ENCODE assay signal across 27 cellular contexts in genomic region chr5:14698495-14698894, GRCh38. TPM values are rescaled to one million over a fixed set of nuclear protein-coding genes. Genes with fewer than 3 reads are reported as not detected.
DNase-seq lines count a peak whose midpoint lies in the region; ATAC-seq and TF ChIP-seq lines count a peak whose summit lies in the region.
"Had no signal": no experiment of that assay in that cellular context is flagged by ENCODE, and none has a peak within 500 bp of the region (broad histone marks: within the 10 kb centered on the region; RNA-seq: fewer than 3 reads in every experiment).

No MANE protein-coding gene starts in this region.

- no peak overlapping the region for H2BK120ac ChIP-seq in neuronal stem cell (ENCODE audit: low read depth, low read length)

- H3K9ac ChIP-seq in neuronal stem cell (ENCODE audit: low read depth, low read length, poor library complexity): no peak overlapping the region

- no peak overlapping the region for H3K4me3 ChIP-seq in CD8-positive, alpha-beta T cell (ENCODE audit: low read depth, low read length)
- H3K4me3 ChIP-seq in neuronal stem cell (ENCODE audit: low read length in 2 of 2): no peak overlapping the region
- no peak overlapping the region for H3K4me3 ChIP-seq in gastrocnemius medialis
- H3K4me3 ChIP-seq: colonic mucosa, ovary, SJSA1, skin epidermis, suprapubic skin had no signal

- ATAC-seq in activated T-cell treated with anti-CD3 and anti-CD28 coated beads, Interleukin-2, amount 50 U/mL, for 72 hours (replicated peaks in 1 of 2): peak in 1 of 2 donors; percentile 14
- no peak for ATAC-seq in CD8-positive, alpha-beta T cell
- no peak for ATAC-seq in activated T-helper 17 cell treated with anti-CD3 and anti-CD28 coated beads, Interleukin-2, amount 50 U/mL, for 72 hours (replicated peaks)
- ATAC-seq in stimulated activated effector memory CD8-positive, alpha-beta T cell treated with anti-CD3 and anti-CD28 coated beads, Interleukin-12 subunit alpha, Interleukin-12 subunit beta, amount 100 ng/mL, for 72 hours: no peak
- ATAC-seq in gastrocnemius medialis: no peak
- ATAC-seq: left colon had no signal

- H3K14ac ChIP-seq in neuronal stem cell (ENCODE audit: low read length): no peak overlapping the region

- peak overlapping the region; percentile 37 for H3K27ac Mint-ChIP-seq in activated T-cell treated with anti-CD3 and anti-CD28 coated beads, Interleukin-2, amount 50 U/mL, for 72 hours
- peak overlapping the region; percentile 60 for H3K27ac Mint-ChIP-seq in CD8-positive, alpha-beta T cell
- H3K27ac Mint-ChIP-seq in activated T-helper 17 cell treated with anti-CD3 and anti-CD28 coated beads, Interleukin-2, amount 50 U/mL, for 72 hours: peak overlapping the region; percentile 83
- peak overlapping the region; percentile 77 for H3K27ac Mint-ChIP-seq in stimulated activated effector memory CD8-positive, alpha-beta T cell treated with anti-CD3 and anti-CD28 coated beads, Interleukin-12 subunit alpha, Interleukin-12 subunit beta, amount 100 ng/mL, for 72 hours
- H3K27ac Mint-ChIP-seq: memory B cell had no signal

- intact Hi-C loops in CD8-positive, alpha-beta T cell (cut with DNase I, micrococcal nuclease): no loop called here
- intact Hi-C loops in gastrocnemius medialis (cut with DNase I; ENCODE audit: low total_unique reads): no loop called here

- in situ Hi-C loops in gastrocnemius medialis (cut with MboI; ENCODE audit: low sequenced_read_pairs in 4 of 4): no loop called here

- TF ChIP-seq POLR2A in gastrocnemius medialis (IDR thresholded peaks at IDR 0.05): no peak

- CTCF ChIA-PET in CD8-positive, alpha-beta T cell (lab: Charles Lee): interaction anchor here (1.3 to 1.8 kb wide), 2 partner anchors 13 to 29 kb away, joined by 4 to 8 read pairs; no protein-coding TSS in a partner anchor

- no peaks in the 10 kb centered on the region for H3K9me3 Mint-ChIP-seq in activated T-cell treated with anti-CD3 and anti-CD28 coated beads, Interleukin-2, amount 50 U/mL, for 72 hours
- H3K9me3 Mint-ChIP-seq in CD8-positive, alpha-beta T cell: no peaks in the 10 kb centered on the region
- no peaks in the 10 kb centered on the region for H3K9me3 Mint-ChIP-seq in activated T-helper 17 cell treated with anti-CD3 and anti-CD28 coated beads, Interleukin-2, amount 50 U/mL, for 72 hours
- H3K9me3 Mint-ChIP-seq in stimulated activated effector memory CD8-positive, alpha-beta T cell treated with anti-CD3 and anti-CD28 coated beads, Interleukin-12 subunit alpha, Interleukin-12 subunit beta, amount 100 ng/mL, for 72 hours: no peaks in the 10 kb centered on the region
- H3K9me3 Mint-ChIP-seq: memory B cell had no signal

- H2BK12ac ChIP-seq in neuronal stem cell (ENCODE audit: low read length): no peak overlapping the region

- no peaks in the 10 kb centered on the region for H3K27me3 ChIP-seq in CD8-positive, alpha-beta T cell (ENCODE audit: insufficient read depth, low read length)
- H3K27me3 ChIP-seq in neuronal stem cell (ENCODE audit: control insufficient read depth in 3 of 3, insufficient read depth in 3 of 3, low read depth in 1 of 3, low read length in 3 of 3): no peaks in the 10 kb centered on the region
- no peaks in the 10 kb centered on the region for H3K27me3 ChIP-seq in gastrocnemius medialis
- H3K27me3 ChIP-seq: BE2C, colonic mucosa, ovary, SJSA1, suprapubic skin had no signal

- peaks cover 30% of the 10 kb centered on the region for H3K4me1 ChIP-seq in CD8-positive, alpha-beta T cell (ENCODE audit: insufficient read depth, low read length)
- H3K4me1 ChIP-seq in neuronal stem cell (ENCODE audit: control insufficient read depth in 2 of 2, insufficient read depth in 1 of 2, low read depth in 1 of 2, low read length in 2 of 2): no peaks in the 10 kb centered on the region
- H3K4me1 ChIP-seq in gastrocnemius medialis: peaks cover 6% of the 10 kb centered on the region in 2 donors
- H3K4me1 ChIP-seq: BE2C, colonic mucosa, SJSA1 had no signal

- no peak overlapping the region for H2AFZ ChIP-seq in neuronal stem cell (ENCODE audit: low read length)

- no CpG with 5 or more reads among the region's 1 CpG for WGBS in neuronal stem cell (ENCODE audit: extremely low coverage in 2 of 2, insufficient read length in 2 of 2, insufficient replicate concordance in 1 of 2), 2 donors

- POLR2A ChIA-PET in CD8-positive, alpha-beta T cell (lab: Charles Lee): no interaction called here

- no peak overlapping the region for H2BK5ac ChIP-seq in neuronal stem cell (ENCODE audit: low read length)

- no peak overlapping the region for H3K23ac ChIP-seq in neuronal stem cell (ENCODE audit: low read depth, low read length, poor library complexity)

- no peaks in the 10 kb centered on the region for H3K27me3 Mint-ChIP-seq in activated T-cell treated with anti-CD3 and anti-CD28 coated beads, Interleukin-2, amount 50 U/mL, for 72 hours (ENCODE audit: low read depth)
- no peaks in the 10 kb centered on the region for H3K27me3 Mint-ChIP-seq in CD8-positive, alpha-beta T cell (ENCODE audit: low read depth)
- no peaks in the 10 kb centered on the region for H3K27me3 Mint-ChIP-seq in activated T-helper 17 cell treated with anti-CD3 and anti-CD28 coated beads, Interleukin-2, amount 50 U/mL, for 72 hours
- H3K27me3 Mint-ChIP-seq: memory B cell had no signal

- no peak overlapping the region for H3K4me3 Mint-ChIP-seq in activated T-cell treated with anti-CD3 and anti-CD28 coated beads, Interleukin-2, amount 50 U/mL, for 72 hours
- H3K4me3 Mint-ChIP-seq in CD8-positive, alpha-beta T cell: no peak overlapping the region
- H3K4me3 Mint-ChIP-seq in activated T-helper 17 cell treated with anti-CD3 and anti-CD28 coated beads, Interleukin-2, amount 50 U/mL, for 72 hours: no peak overlapping the region
- no peak overlapping the region for H3K4me3 Mint-ChIP-seq in stimulated activated effector memory CD8-positive, alpha-beta T cell treated with anti-CD3 and anti-CD28 coated beads, Interleukin-12 subunit alpha, Interleukin-12 subunit beta, amount 100 ng/mL, for 72 hours
- H3K4me3 Mint-ChIP-seq: memory B cell had no signal

- H3K79me1 ChIP-seq in neuronal stem cell (ENCODE audit: low read depth, low read length): peaks cover 3% of the 10 kb centered on the region

- no peaks in the 10 kb centered on the region for H3K9me3 ChIP-seq in CD8-positive, alpha-beta T cell (ENCODE audit: low read length)
- H3K9me3 ChIP-seq in neuronal stem cell (replicated peaks in 1 of 2; ENCODE audit: control insufficient read depth in 2 of 2, insufficient read depth in 1 of 2, low read depth in 1 of 2, low read length in 2 of 2) (no peaks in the 10 kb centered on the region), gastrocnemius medialis (no peaks in the 10 kb centered on the region)
- H3K9me3 ChIP-seq: BE2C, colonic mucosa, ovary, SJSA1, suprapubic skin had no signal

- no peak overlapping the region for H4K8ac ChIP-seq in neuronal stem cell (ENCODE audit: low read depth, low read length)

- H3K27ac ChIP-seq in CD8-positive, alpha-beta T cell (ENCODE audit: low read depth, low read length): no peak overlapping the region
- no peak overlapping the region for H3K27ac ChIP-seq in neuronal stem cell (replicated peaks; ENCODE audit: low read length)
- no peak overlapping the region for H3K27ac ChIP-seq in gastrocnemius medialis
- H3K27ac ChIP-seq: colonic mucosa, epithelial cell of prostate, ovary, SJSA1, skin epidermis, suprapubic skin had no signal

- TF ChIP-seq CTCF in CD8-positive, alpha-beta T cell (IDR thresholded peaks at IDR 0.05): no peak
- TF ChIP-seq CTCF in gastrocnemius medialis (IDR thresholded peaks at IDR 0.05 in 4 of 5, conservative IDR thresholded peaks at IDR 0.05 in 1 of 5): no peak

- peaks cover 59% of the 10 kb centered on the region for H3K4me1 Mint-ChIP-seq in activated T-cell treated with anti-CD3 and anti-CD28 coated beads, Interleukin-2, amount 50 U/mL, for 72 hours (ENCODE audit: low read depth)
- H3K4me1 Mint-ChIP-seq in CD8-positive, alpha-beta T cell (ENCODE audit: low read depth): peaks cover 55% of the 10 kb centered on the region
- H3K4me1 Mint-ChIP-seq in activated T-helper 17 cell treated with anti-CD3 and anti-CD28 coated beads, Interleukin-2, amount 50 U/mL, for 72 hours: peaks cover 38% of the 10 kb centered on the region
- H3K4me1 Mint-ChIP-seq in stimulated activated effector memory CD8-positive, alpha-beta T cell treated with anti-CD3 and anti-CD28 coated beads, Interleukin-12 subunit alpha, Interleukin-12 subunit beta, amount 100 ng/mL, for 72 hours: peaks cover 59% of the 10 kb centered on the region

- H2AK5ac ChIP-seq in neuronal stem cell (ENCODE audit: low read depth, low read length): no peak overlapping the region

- no peak overlapping the region for H2BK15ac ChIP-seq in neuronal stem cell (ENCODE audit: low read length)

- no peak overlapping the region for H4K91ac ChIP-seq in neuronal stem cell (ENCODE audit: low read depth, low read length, poor library complexity)

- H3K4me2 ChIP-seq in neuronal stem cell (ENCODE audit: insufficient read depth, low read length, poor library complexity, severe bottlenecking): no peak overlapping the region

- peaks cover 14% of the 10 kb centered on the region for H3K36me3 ChIP-seq in CD8-positive, alpha-beta T cell (ENCODE audit: insufficient read depth, low read length)
- H3K36me3 ChIP-seq in neuronal stem cell (replicated peaks in 1 of 2; ENCODE audit: control insufficient read depth in 2 of 2, insufficient read depth in 2 of 2, low read length in 2 of 2): peaks cover 18 to 96% of the 10 kb centered on the region in 2 donors
- peaks cover 0 to 31% of the 10 kb centered on the region in 2 donors for H3K36me3 ChIP-seq in gastrocnemius medialis
- H3K36me3 ChIP-seq: colonic mucosa, ovary had no signal

- H3K18ac ChIP-seq in neuronal stem cell (ENCODE audit: low read length): no peak overlapping the region

- H3K4ac ChIP-seq in neuronal stem cell (ENCODE audit: low read length): no peak overlapping the region

- peaks cover 13 to 38% of the 10 kb centered on the region in 2 donors for H3K36me3 Mint-ChIP-seq in activated T-cell treated with anti-CD3 and anti-CD28 coated beads, Interleukin-2, amount 50 U/mL, for 72 hours (ENCODE audit: insufficient read depth in 2 of 2)
- H3K36me3 Mint-ChIP-seq in CD8-positive, alpha-beta T cell: peaks cover 87% of the 10 kb centered on the region
- peaks cover 98% of the 10 kb centered on the region for H3K36me3 Mint-ChIP-seq in activated T-helper 17 cell treated with anti-CD3 and anti-CD28 coated beads, Interleukin-2, amount 50 U/mL, for 72 hours (ENCODE audit: low read depth)
- H3K36me3 Mint-ChIP-seq in stimulated activated effector memory CD8-positive, alpha-beta T cell treated with anti-CD3 and anti-CD28 coated beads, Interleukin-12 subunit alpha, Interleukin-12 subunit beta, amount 100 ng/mL, for 72 hours: peaks cover 100% of the 10 kb centered on the region

- DNase-seq in activated T-cell treated with anti-CD3 and anti-CD28 coated beads, Interleukin-2, amount 50 U/mL, for 72 hours: no peak
- DNase-seq in activated T-cell treated with anti-CD3 and anti-CD28 coated beads for 4 hours: no peak
- DNase-seq in CD8-positive, alpha-beta T cell: no peak
- DNase-seq in stimulated activated effector memory CD8-positive, alpha-beta T cell treated with anti-CD3 and anti-CD28 coated beads, Interleukin-12 subunit alpha, Interleukin-12 subunit beta, amount 100 ng/mL, for 72 hours (ENCODE audit: low spot score in 2 of 2): no peak
- DNase-seq in neuronal stem cell (ENCODE audit: low spot score): no peak
- no peak for DNase-seq in gastrocnemius medialis
- DNase-seq: ACHN; activated CD4-positive, alpha-beta T cell treated with anti-CD3 and anti-CD28 coated beads, Interleukin-2, amount 50 U/mL, for 1 hour; activated naive CD4-positive, alpha-beta T cell treated with Interleukin-2 at 50 U/mL for 16 hours; anterior cingulate cortex; BE2C; colonic mucosa; DMS53; effector CD8-positive, alpha-beta T cell; hypothalamus; left colon; NCI-H1092; NCI-H1694 treated with DMSO at 0.1 percent for 48 hours; NCI-H82; ovary; stimulated activated naive CD4-positive, alpha-beta T cell had no signal

RNA-seq across cellular contexts. Expression of gene OTULIN, which starts 34.0 kb away (rescaled TPM):
- total RNA-seq in activated T-cell treated with anti-CD3 and anti-CD28 coated beads, Interleukin-2, amount 50 U/mL, for 72 hours: 10 to 100 TPM; 72.9 to 77.9 TPM
- 100 to 1,000 TPM; 135 to 140 TPM for total RNA-seq in CD8-positive, alpha-beta T cell
- total RNA-seq in activated T-helper 17 cell treated with anti-CD3 and anti-CD28 coated beads, Interleukin-2, amount 50 U/mL, for 72 hours: 10 to 100 TPM; 67.2 to 73.9 TPM
- 9.0 TPM for polyA plus RNA-seq in neuronal stem cell (2013, experiment 1 of 2)
- 8.6 TPM for polyA plus RNA-seq in neuronal stem cell (2013, experiment 2 of 2)
- total RNA-seq in gastrocnemius medialis: 10 to 100 TPM; 15.1 to 28.3 (median 20.2) TPM
